In the genomic region with DNA sequence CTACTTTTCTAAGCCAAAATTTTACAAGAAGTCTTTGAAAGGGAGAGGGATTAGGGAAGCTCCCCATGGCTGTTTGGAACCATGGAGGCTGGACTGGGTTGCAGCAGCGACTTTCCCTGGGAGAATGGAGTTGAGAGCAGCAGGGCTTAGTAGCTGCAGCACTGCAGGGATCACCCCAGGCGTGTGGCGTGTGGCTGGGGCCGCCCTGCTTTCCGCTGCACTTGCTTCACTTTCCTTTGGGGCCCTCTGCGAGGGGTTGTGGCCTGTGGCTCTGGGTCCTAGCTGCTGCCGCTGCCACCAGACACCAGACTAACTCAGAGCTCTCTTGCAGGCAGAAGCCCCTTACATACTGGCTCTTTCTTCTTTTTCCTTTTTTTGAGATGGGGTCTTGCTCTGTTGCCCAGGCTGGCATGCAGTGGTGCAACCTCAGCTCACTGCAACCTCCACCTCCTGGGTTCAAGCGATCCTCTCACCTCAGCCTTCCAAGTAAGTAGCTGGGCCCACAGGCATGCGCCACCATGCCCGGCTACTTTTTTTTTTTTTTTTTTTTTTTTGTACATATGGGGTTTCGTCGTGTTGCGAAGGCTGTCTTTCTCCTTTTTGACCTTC, we compare ENCODE assay signal across 1 cellular context.
TF ChIP-seq lines count a peak whose summit lies in the region.

No MANE protein-coding gene starts in this region.

TF ChIP-seq in GM23338, 12 proteins besides CTCF, POLR2A, EP300 and RAD21 (continued from another document):
- TF ChIP-seq, protein P1, sequence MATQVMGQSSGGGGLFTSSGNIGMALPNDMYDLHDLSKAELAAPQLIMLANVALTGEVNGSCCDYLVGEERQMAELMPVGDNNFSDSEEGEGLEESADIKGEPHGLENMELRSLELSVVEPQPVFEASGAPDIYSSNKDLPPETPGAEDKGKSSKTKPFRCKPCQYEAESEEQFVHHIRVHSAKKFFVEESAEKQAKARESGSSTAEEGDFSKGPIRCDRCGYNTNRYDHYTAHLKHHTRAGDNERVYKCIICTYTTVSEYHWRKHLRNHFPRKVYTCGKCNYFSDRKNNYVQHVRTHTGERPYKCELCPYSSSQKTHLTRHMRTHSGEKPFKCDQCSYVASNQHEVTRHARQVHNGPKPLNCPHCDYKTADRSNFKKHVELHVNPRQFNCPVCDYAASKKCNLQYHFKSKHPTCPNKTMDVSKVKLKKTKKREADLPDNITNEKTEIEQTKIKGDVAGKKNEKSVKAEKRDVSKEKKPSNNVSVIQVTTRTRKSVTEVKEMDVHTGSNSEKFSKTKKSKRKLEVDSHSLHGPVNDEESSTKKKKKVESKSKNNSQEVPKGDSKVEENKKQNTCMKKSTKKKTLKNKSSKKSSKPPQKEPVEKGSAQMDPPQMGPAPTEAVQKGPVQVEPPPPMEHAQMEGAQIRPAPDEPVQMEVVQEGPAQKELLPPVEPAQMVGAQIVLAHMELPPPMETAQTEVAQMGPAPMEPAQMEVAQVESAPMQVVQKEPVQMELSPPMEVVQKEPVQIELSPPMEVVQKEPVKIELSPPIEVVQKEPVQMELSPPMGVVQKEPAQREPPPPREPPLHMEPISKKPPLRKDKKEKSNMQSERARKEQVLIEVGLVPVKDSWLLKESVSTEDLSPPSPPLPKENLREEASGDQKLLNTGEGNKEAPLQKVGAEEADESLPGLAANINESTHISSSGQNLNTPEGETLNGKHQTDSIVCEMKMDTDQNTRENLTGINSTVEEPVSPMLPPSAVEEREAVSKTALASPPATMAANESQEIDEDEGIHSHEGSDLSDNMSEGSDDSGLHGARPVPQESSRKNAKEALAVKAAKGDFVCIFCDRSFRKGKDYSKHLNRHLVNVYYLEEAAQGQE (IDR thresholded peaks at IDR 0.05; ENCODE audit: unreplicated experiment), result no peak
- TF ChIP-seq POLR2AphosphoS5 (IDR thresholded peaks at IDR 0.05; ENCODE audit: low read depth) (no peak), EZH2phosphoT487 (IDR thresholded peaks at IDR 0.05; ENCODE audit: unreplicated experiment) (no peak), ZNF331 (CRISPR knock-in tag; IDR thresholded peaks at IDR 0.05; ENCODE audit: low read depth) (no peak)
- TF ChIP-seq, protein P2, sequence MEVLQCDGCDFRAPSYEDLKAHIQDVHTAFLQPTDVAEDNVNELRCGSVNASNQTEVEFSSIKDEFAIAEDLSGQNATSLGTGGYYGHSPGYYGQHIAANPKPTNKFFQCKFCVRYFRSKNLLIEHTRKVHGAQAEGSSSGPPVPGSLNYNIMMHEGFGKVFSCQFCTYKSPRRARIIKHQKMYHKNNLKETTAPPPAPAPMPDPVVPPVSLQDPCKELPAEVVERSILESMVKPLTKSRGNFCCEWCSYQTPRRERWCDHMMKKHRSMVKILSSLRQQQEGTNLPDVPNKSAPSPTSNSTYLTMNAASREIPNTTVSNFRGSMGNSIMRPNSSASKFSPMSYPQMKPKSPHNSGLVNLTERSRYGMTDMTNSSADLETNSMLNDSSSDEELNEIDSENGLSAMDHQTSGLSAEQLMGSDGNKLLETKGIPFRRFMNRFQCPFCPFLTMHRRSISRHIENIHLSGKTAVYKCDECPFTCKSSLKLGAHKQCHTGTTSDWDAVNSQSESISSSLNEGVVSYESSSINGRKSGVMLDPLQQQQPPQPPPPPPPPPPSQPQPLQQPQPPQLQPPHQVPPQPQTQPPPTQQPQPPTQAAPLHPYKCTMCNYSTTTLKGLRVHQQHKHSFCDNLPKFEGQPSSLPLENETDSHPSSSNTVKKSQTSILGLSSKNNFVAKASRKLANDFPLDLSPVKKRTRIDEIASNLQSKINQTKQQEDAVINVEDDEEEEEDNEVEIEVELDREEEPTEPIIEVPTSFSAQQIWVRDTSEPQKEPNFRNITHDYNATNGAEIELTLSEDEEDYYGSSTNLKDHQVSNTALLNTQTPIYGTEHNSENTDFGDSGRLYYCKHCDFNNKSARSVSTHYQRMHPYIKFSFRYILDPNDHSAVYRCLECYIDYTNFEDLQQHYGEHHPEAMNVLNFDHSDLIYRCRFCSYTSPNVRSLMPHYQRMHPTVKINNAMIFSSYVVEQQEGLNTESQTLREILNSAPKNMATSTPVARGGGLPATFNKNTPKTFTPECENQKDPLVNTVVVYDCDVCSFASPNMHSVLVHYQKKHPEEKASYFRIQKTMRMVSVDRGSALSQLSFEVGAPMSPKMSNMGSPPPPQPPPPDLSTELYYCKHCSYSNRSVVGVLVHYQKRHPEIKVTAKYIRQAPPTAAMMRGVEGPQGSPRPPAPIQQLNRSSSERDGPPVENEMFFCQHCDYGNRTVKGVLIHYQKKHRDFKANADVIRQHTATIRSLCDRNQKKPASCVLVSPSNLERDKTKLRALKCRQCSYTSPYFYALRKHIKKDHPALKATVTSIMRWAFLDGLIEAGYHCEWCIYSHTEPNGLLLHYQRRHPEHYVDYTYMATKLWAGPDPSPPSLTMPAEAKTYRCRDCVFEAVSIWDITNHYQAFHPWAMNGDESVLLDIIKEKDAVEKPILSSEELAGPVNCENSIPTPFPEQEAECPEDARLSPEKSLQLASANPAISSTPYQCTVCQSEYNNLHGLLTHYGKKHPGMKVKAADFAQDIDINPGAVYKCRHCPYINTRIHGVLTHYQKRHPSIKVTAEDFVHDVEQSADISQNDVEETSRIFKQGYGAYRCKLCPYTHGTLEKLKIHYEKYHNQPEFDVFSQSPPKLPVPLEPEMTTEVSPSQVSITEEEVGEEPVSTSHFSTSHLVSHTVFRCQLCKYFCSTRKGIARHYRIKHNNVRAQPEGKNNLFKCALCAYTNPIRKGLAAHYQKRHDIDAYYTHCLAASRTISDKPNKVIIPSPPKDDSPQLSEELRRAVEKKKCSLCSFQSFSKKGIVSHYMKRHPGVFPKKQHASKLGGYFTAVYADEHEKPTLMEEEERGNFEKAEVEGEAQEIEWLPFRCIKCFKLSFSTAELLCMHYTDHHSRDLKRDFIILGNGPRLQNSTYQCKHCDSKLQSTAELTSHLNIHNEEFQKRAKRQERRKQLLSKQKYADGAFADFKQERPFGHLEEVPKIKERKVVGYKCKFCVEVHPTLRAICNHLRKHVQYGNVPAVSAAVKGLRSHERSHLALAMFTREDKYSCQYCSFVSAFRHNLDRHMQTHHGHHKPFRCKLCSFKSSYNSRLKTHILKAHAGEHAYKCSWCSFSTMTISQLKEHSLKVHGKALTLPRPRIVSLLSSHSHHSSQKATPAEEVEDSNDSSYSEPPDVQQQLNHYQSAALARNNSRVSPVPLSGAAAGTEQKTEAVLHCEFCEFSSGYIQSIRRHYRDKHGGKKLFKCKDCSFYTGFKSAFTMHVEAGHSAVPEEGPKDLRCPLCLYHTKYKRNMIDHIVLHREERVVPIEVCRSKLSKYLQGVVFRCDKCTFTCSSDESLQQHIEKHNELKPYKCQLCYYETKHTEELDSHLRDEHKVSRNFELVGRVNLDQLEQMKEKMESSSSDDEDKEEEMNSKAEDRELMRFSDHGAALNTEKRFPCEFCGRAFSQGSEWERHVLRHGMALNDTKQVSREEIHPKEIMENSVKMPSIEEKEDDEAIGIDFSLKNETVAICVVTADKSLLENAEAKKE (CRISPR knock-in tag; IDR thresholded peaks at IDR 0.05), result no peak
